Comparison of ENCODE assay signal across 1 cellular context in the genomic region with DNA sequence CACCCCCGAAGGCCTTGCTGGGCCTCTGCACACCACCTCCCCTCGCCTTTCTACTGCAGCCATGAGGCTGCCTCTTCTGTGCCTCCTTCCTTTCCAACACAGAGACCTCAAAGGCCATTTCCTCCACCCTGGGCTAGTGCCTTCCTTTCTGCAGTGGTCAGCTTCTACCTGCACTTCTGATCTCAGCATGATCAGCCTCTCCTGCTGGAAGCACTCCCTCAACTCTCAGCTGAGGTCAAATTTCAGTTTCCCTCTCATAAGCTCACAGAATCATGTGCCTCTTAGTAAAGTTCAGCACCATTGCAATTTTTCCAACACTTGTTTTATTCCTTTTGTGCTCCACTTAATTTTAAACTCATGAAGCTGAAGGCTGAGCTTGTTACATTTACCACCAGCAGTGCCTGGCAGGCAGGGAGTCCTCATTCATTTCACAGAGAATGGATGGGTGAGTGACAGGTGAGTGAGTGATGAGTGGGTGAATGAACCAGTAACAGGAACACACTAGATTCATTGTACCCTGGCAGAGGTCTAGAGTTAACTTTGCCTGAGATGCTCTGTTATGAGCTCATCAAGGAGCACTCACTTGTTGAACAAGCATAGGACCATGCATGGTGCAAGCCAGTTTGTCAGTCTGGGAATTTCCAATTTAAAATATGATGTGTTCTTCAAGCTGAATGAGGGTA.
TF ChIP-seq lines count a peak whose summit lies in the region.

No MANE protein-coding gene starts in this region.

TF ChIP-seq in H1, 55 proteins besides CTCF, POLR2A, EP300 and RAD21:
- no peak for TF ChIP-seq SUZ12 (IDR thresholded peaks at IDR 0.05; ENCODE audit: low read length)
TF ChIP-seq in H1: peak in this region for 0.
